In the genomic region with DNA sequence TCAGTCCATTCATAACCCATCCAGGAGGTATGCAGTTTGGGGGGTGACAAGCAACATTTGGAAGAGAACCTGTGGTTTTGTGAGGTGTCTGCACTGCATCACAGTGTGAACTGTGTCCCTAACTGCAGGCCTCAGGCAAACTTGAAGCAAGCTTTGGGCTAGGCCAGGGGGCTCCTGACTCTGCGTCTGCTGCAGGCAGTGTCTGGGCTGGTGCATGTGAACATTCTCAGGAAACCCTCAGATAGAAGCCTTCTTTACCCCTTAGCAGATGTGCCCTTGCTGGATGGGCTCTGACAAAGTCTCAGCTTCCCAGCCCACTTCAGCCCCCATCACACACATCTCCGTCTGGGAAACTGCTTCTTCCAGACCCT, we compare ENCODE assay signal across 22 cellular contexts.
"Had no signal": no experiment of that assay in that cellular context is flagged by ENCODE, and none has a peak within 500 bp of the region (broad histone marks: within the 10 kb centered on the region; RNA-seq: fewer than 3 reads in every experiment).

No MANE protein-coding gene starts in this region.

- H3K36me3 Mint-ChIP-seq: activated CD8-positive, alpha-beta memory T cell treated with anti-CD3 and anti-CD28 coated beads, Interleukin-2, amount 10 ng/mL, durations not matched to agents 7 days and 5 days; activated naive CD4-positive, alpha-beta T cell treated with anti-CD3 and anti-CD28 coated beads, Interleukin-2, amount 50 U/mL, for 24 hours had no signal

- H3K27ac Mint-ChIP-seq: activated CD8-positive, alpha-beta memory T cell treated with anti-CD3 and anti-CD28 coated beads, Interleukin-2, amount 10 ng/mL, durations not matched to agents 7 days and 5 days; activated naive CD4-positive, alpha-beta T cell treated with anti-CD3 and anti-CD28 coated beads, Interleukin-2, amount 50 U/mL, for 24 hours had no signal

- H3K27me3 ChIP-seq: esophagus squamous epithelium, right lobe of liver, SJSA1, thyroid gland, vagina had no signal

- H3K4me1 ChIP-seq: esophagus squamous epithelium, SJSA1, thyroid gland, vagina had no signal

- H3K4me3 ChIP-seq: esophagus squamous epithelium, lung, psoas muscle, right lobe of liver, SJSA1, smooth muscle cell, thyroid gland, vagina had no signal

- H3K9me3 ChIP-seq: esophagus squamous epithelium, psoas muscle, right lobe of liver, SJSA1, thyroid gland, vagina had no signal

- H3K27me3 Mint-ChIP-seq: activated CD8-positive, alpha-beta memory T cell treated with anti-CD3 and anti-CD28 coated beads, Interleukin-2, amount 10 ng/mL, durations not matched to agents 7 days and 5 days had no signal

- H3K4me1 Mint-ChIP-seq: activated CD8-positive, alpha-beta memory T cell treated with anti-CD3 and anti-CD28 coated beads, Interleukin-2, amount 10 ng/mL, durations not matched to agents 7 days and 5 days; activated naive CD4-positive, alpha-beta T cell treated with anti-CD3 and anti-CD28 coated beads, Interleukin-2, amount 50 U/mL, for 24 hours; neural crest cell had no signal

- DNase-seq: activated CD4-positive, alpha-beta T cell treated with anti-CD3 and anti-CD28 coated beads for 36 hours; activated CD4-positive, alpha-beta T cell treated with anti-CD3 and anti-CD28 coated beads, Interleukin-2, amount 50 U/mL, for 48 hours; activated CD8-positive, alpha-beta memory T cell treated with anti-CD3 and anti-CD28 coated beads, Interleukin-2, amount 10 ng/mL, durations not matched to agents 7 days and 5 days; activated gamma-delta T cell; activated T-cell treated with anti-CD3 and anti-CD28 coated beads, Interleukin-2, amount 50 U/mL, for 4 hours; dermis blood vessel endothelial cell; effector memory CD4-positive, alpha-beta T cell; esophagus squamous epithelium; hippocampal formation; islet precursor cell; left colon; midbrain; psoas muscle; stimulated activated naive CD4-positive, alpha-beta T cell treated with Interleukin-2 at 50 U/mL for 16 hours; thyroid gland had no signal

- H3K9me3 Mint-ChIP-seq: activated naive CD4-positive, alpha-beta T cell treated with anti-CD3 and anti-CD28 coated beads, Interleukin-2, amount 50 U/mL, for 24 hours; activated T-cell treated with anti-CD3 and anti-CD28 coated beads, Interleukin-2, amount 50 U/mL, for 4 hours; neural crest cell had no signal

- H3K36me3 ChIP-seq: esophagus squamous epithelium, right lobe of liver, SJSA1, thyroid gland, vagina had no signal

- H3K27ac ChIP-seq: esophagus squamous epithelium, psoas muscle, right lobe of liver, SJSA1, thyroid gland, vagina had no signal

- H3K4me2 ChIP-seq: smooth muscle cell had no signal

- H3K4me3 Mint-ChIP-seq: activated CD4-positive, alpha-beta T cell treated with anti-CD3 and anti-CD28 coated beads for 36 hours; activated CD8-positive, alpha-beta memory T cell treated with anti-CD3 and anti-CD28 coated beads, Interleukin-2, amount 10 ng/mL, durations not matched to agents 7 days and 5 days; activated naive CD4-positive, alpha-beta T cell treated with anti-CD3 and anti-CD28 coated beads, Interleukin-2, amount 50 U/mL, for 24 hours; activated T-cell treated with anti-CD3 and anti-CD28 coated beads, Interleukin-2, amount 50 U/mL, for 4 hours; neural crest cell had no signal

- ATAC-seq: activated CD4-positive, alpha-beta T cell treated with anti-CD3 and anti-CD28 coated beads for 36 hours; activated CD8-positive, alpha-beta memory T cell treated with anti-CD3 and anti-CD28 coated beads, Interleukin-2, amount 10 ng/mL, durations not matched to agents 7 days and 5 days; activated T-cell treated with anti-CD3 and anti-CD28 coated beads, Interleukin-2, amount 50 U/mL, for 4 hours; left colon had no signal
